Comparison of ENCODE assay signal across 6 cellular contexts in genomic region chr20:55535366-55535765, GRCh38.
"Had no signal": no experiment of that assay in that cellular context is flagged by ENCODE, and none has a peak within 500 bp of the region (broad histone marks: within the 10 kb centered on the region; RNA-seq: fewer than 3 reads in every experiment).

No MANE protein-coding gene starts in this region.

- ATAC-seq: K562 had no signal

- H3K4me3 ChIP-seq: K562 had no signal

- H3K27ac ChIP-seq: HL-60 had no signal

- FAIRE-seq: HTR-8/SVneo, K562 had no signal

- DNase-seq: IMR-90, KBM-7, KG1 had no signal
